8 cellular contexts compared by ENCODE assay signal in the genomic region with DNA sequence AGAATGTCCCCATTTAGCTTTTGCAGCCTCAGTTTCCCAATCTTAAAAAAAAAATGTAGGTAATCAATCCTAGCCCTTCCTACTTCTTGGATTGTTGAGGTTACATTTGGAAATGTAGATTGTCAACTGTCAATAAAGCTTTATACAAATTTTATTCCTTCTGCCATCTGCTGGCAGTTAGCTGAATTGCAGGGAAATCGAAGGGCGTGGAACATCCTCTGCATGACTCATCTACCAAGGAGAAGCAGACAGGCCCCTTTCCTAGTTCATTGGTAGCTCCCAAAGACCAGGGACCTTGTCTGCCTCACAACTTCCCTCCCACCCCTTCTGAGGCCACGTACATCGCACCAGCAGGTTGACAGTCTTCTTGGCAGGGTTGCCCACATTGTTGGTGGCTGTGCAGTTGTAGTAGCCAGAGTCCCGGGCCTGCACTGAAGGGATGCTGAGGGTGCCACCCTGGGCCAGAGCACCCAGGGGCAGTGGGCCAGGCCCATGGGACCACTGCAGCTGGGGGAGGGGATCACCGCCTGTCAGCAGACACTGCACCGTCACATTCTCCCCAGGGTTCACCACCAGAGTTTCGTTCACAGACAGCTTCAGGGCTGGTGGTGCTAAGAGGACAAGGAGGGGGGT. TPM values are rescaled to one million over a fixed set of nuclear protein-coding genes. Genes with fewer than 3 reads are reported as not detected.
DNase-seq lines count a peak whose midpoint lies in the region; ATAC-seq, FAIRE-seq and TF ChIP-seq lines count a peak whose summit lies in the region.

No MANE protein-coding gene starts in this region.

- peaks cover 1% of the 10 kb centered on the region for H3K4me1 ChIP-seq in Caco-2

- CTCF ChIA-PET in Caco-2 (lab: Charles Lee): interaction anchor here (0.8 kb wide), 1 partner anchor 13 kb away, joined by 3 read pairs; no protein-coding TSS in a partner anchor

- no peaks in the 10 kb centered on the region for H3K27me3 ChIP-seq in Caco-2 (replicated peaks; ENCODE audit: control insufficient read depth, insufficient read depth, low read length)

- peak; percentile 58 for FAIRE-seq in TTC549 (lab: Jason Lieb, UNC)

- H3K4me3 ChIP-seq in Caco-2 (ENCODE audit: low read depth, low read length): no peak overlapping the region

- TF ChIP-seq CTCF in Caco-2 (IDR thresholded peaks at IDR 0.05; ENCODE audit: insufficient read depth in 1 of 2, low read depth in 1 of 2, low read length in 1 of 2, severe bottlenecking in 1 of 2, unreplicated experiment in 1 of 2): peak; percentile 55 to 77

- intact Hi-C loops in Caco-2 (cut with micrococcal nuclease; ENCODE audit: unreplicated experiment): no loop called here
- intact Hi-C loops in posterior vena cava (cut with DNase I): no loop called here

- H3K36me3 ChIP-seq in Caco-2 (ENCODE audit: control insufficient read depth, insufficient read depth, low read length): no peaks in the 10 kb centered on the region

- ATAC-seq in effector memory CD8-positive, alpha-beta T cell (replicated peaks): no peak
- no peak for ATAC-seq in HG02678 (IDR thresholded peaks at IDR 0.05; ENCODE audit: unreplicated experiment)
- ATAC-seq in HG03378 (IDR thresholded peaks at IDR 0.05; ENCODE audit: unreplicated experiment): no peak

- H3K36me3 Mint-ChIP-seq in Caco-2 (ENCODE audit: insufficient read depth, unreplicated experiment): no peaks in the 10 kb centered on the region
- H3K36me3 Mint-ChIP-seq in effector memory CD8-positive, alpha-beta T cell (ENCODE audit: insufficient read depth): no peaks in the 10 kb centered on the region

- BruUV-seq in Caco-2 (replicated peaks; lab: Mats Ljungman, UMichigan): no TSS peak

- no peaks in the 10 kb centered on the region for H3K9me3 Mint-ChIP-seq in Caco-2 (ENCODE audit: unreplicated experiment)
- no peaks in the 10 kb centered on the region for H3K9me3 Mint-ChIP-seq in effector memory CD8-positive, alpha-beta T cell

- H3K27me3 Mint-ChIP-seq in Caco-2 (ENCODE audit: insufficient read depth, unreplicated experiment): no peaks in the 10 kb centered on the region
- peaks cover 0 to 55% of the 10 kb centered on the region in 2 donors for H3K27me3 Mint-ChIP-seq in effector memory CD8-positive, alpha-beta T cell

- no peak overlapping the region for H3K4me3 Mint-ChIP-seq in Caco-2 (ENCODE audit: unreplicated experiment)
- no peak overlapping the region for H3K4me3 Mint-ChIP-seq in effector memory CD8-positive, alpha-beta T cell

- H3K9me3 ChIP-seq in Caco-2: no peaks in the 10 kb centered on the region; the same call in 1 of the 2 replicates

- H3K4me1 Mint-ChIP-seq in Caco-2 (ENCODE audit: low read depth, unreplicated experiment): no peaks in the 10 kb centered on the region
- H3K4me1 Mint-ChIP-seq in effector memory CD8-positive, alpha-beta T cell (ENCODE audit: low read depth in 2 of 2): peaks cover 0 to 3% of the 10 kb centered on the region in 2 donors

- DNase-seq in Caco-2 (peak; percentile 49 to 53), HS-27A (ENCODE audit: low read depth) (peak; percentile 71), posterior vena cava (ENCODE audit: low spot score) (peak; percentile 58), NCI-H1092 treated with DMSO at 0.1 percent for 48 hours (lab: John Stamatoyannopoulos, UW) (no peak)
- DNase-seq in effector memory CD8-positive, alpha-beta T cell: peak in 2 of 3 experiments; percentile 12 to 27

- H3K27ac Mint-ChIP-seq in Caco-2 (ENCODE audit: unreplicated experiment): no peak overlapping the region
- no peak overlapping the region for H3K27ac Mint-ChIP-seq in effector memory CD8-positive, alpha-beta T cell

- POLR2A ChIA-PET in Caco-2 (lab: Charles Lee): no interaction called here

RNA-seq across cellular contexts. Expression of a gene that starts 43.6 kb away (rescaled TPM):
- total RNA-seq in Caco-2 (2022) (1.3 and 1.5 TPM in 2 replicates), posterior vena cava (1 to 10 TPM; 3.5 to 7.6 TPM)
